In the genomic region with DNA sequence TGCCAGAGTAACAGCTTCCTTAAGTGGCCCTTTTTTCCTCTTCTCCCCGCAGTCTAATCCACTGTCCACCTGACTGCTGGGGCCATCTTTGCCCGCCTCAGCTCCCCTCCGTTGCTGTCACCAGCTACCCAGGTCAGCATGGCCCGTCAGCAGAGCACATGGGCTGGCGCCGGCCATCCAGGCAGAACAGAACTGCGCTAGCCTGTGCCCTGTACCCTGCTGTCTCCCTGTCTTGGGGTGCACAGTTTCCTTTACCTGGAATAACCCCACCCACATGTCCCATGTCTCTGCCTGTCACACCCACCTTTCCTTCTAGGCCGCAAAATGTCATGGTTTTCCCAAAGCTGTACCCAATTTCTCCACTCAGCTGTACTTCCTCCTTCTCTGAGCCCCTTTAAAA, we compare ENCODE assay signal across 17 cellular contexts. TPM values are rescaled to one million over a fixed set of nuclear protein-coding genes. Genes with fewer than 3 reads are reported as not detected.
"Had no signal": no experiment of that assay in that cellular context is flagged by ENCODE, and none has a peak within 500 bp of the region (broad histone marks: within the 10 kb centered on the region; RNA-seq: fewer than 3 reads in every experiment).

No MANE protein-coding gene starts in this region.

- H3K27ac Mint-ChIP-seq: activated naive CD4-positive, alpha-beta T cell treated with anti-CD3 and anti-CD28 coated beads, Interleukin-2, amount 50 U/mL, for 72 hours; activated T-cell treated with anti-CD3 and anti-CD28 coated beads, Interleukin-2, amount 50 U/mL, for 24 hours; endodermal cell; naive thymus-derived CD4-positive, alpha-beta T cell had no signal

- H3K36me3 ChIP-seq: heart right ventricle, thoracic aorta had no signal

- H3K9me3 Mint-ChIP-seq: activated naive CD4-positive, alpha-beta T cell treated with anti-CD3 and anti-CD28 coated beads, Interleukin-2, amount 50 U/mL, for 72 hours; activated T-cell treated with anti-CD3 and anti-CD28 coated beads, Interleukin-2, amount 50 U/mL, for 24 hours; endodermal cell had no signal

- DNase-seq: activated CD4-positive, alpha-beta T cell treated with anti-CD3 and anti-CD28 coated beads, Interleukin-2, amount 50 U/mL, for 48 hours; activated effector memory CD4-positive, alpha-beta T cell treated with anti-CD3 and anti-CD28 coated beads, Interleukin-2, amount 50 U/mL, for 16 hours; activated T-cell treated with anti-CD3 and anti-CD28 coated beads, Interleukin-2, amount 50 U/mL, for 24 hours; body of pancreas; cerebellar nuclear complex; dermis blood vessel endothelial cell; endodermal cell; heart right ventricle; left colon; naive thymus-derived CD4-positive, alpha-beta T cell; stimulated activated CD4-positive, alpha-beta T cell treated with anti-CD3 and anti-CD28 coated beads, Interleukin-4, amount 100 ng/mL, for 24 hours; stimulated activated naive CD8-positive, alpha-beta T cell treated with anti-CD3 and anti-CD28 coated beads, Interleukin-15, Interleukin-2, amounts not matched to agents 100 U/mL and 50 U/mL, for 24 hours; T-helper 1 cell had no signal

- H3K27me3 ChIP-seq: body of pancreas, heart right ventricle had no signal

- H3K9me3 ChIP-seq: body of pancreas, heart right ventricle, thoracic aorta had no signal

- H3K4me1 Mint-ChIP-seq: endodermal cell had no signal

- ATAC-seq: activated naive CD4-positive, alpha-beta T cell treated with anti-CD3 and anti-CD28 coated beads, Interleukin-2, amount 50 U/mL, for 72 hours; body of pancreas; left colon; naive thymus-derived CD4-positive, alpha-beta T cell had no signal

- H3K4me1 ChIP-seq: body of pancreas had no signal

- H3K4me3 ChIP-seq: body of pancreas, heart right ventricle, SK-N-MC, skin epidermis, thoracic aorta had no signal

- H3K27ac ChIP-seq: body of pancreas, SK-N-MC, skin epidermis, thoracic aorta had no signal

- H3K27me3 Mint-ChIP-seq: activated T-cell treated with anti-CD3 and anti-CD28 coated beads, Interleukin-2, amount 50 U/mL, for 24 hours had no signal

- H3K4me3 Mint-ChIP-seq: activated T-cell treated with anti-CD3 and anti-CD28 coated beads, Interleukin-2, amount 50 U/mL, for 24 hours; endodermal cell; naive thymus-derived CD4-positive, alpha-beta T cell had no signal

- H3K36me3 Mint-ChIP-seq: activated naive CD4-positive, alpha-beta T cell treated with anti-CD3 and anti-CD28 coated beads, Interleukin-2, amount 50 U/mL, for 72 hours; naive thymus-derived CD4-positive, alpha-beta T cell had no signal

RNA-seq across cellular contexts. Expression of a gene that starts 55.7 kb away (rescaled TPM):
- total RNA-seq: dermis blood vessel endothelial cell had no signal
